ENCODE assay signal across 11 cellular contexts in genomic region chr4:37146260-37146659, GRCh38.
"Had no signal": no experiment of that assay in that cellular context is flagged by ENCODE, and none has a peak within 500 bp of the region (broad histone marks: within the 10 kb centered on the region; RNA-seq: fewer than 3 reads in every experiment).

No MANE protein-coding gene starts in this region.

- H3K27ac ChIP-seq: GM23248 had no signal

- H3K4me3 ChIP-seq: GM23248, GM23338, HAP-1 had no signal

- H3K4me1 ChIP-seq: HAP-1 had no signal

- FAIRE-seq: H1, H54 had no signal

- H3K9ac ChIP-seq: GM23248 had no signal

- H3K9me3 ChIP-seq: HAP-1 had no signal

- H3K36me3 ChIP-seq: HAP-1 had no signal

- DNase-seq: GM23248, GOT3, H7, H9, HCEC 1CT, HFFc6 had no signal

- ATAC-seq: GM23338, HCT116 had no signal

- H3K27ac Mint-ChIP-seq: GM23338, H9, HFFc6 had no signal

- H3K4me3 Mint-ChIP-seq: GM23338, H9, HFFc6 had no signal
